9 cellular contexts compared by ENCODE assay signal in the genomic region with DNA sequence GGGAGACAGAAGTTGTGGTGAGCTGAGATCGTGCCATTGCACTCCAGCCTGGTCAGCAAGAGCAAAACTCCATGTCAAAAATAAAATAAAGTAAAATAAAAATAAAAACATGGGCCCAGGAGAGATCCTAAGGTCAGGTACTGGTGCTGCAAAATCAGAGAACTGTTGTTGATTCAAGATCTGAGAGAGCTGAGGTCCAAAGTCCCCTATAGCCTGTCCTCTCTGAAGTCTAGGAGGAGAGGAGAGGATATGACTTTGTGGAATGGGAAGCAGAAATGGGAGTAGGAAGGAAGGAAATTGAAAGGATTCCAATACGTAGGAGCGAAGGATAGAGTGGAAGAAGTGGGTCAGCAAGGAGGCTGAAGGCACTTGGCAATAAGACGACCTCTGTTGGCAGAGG. TPM values are rescaled to one million over a fixed set of nuclear protein-coding genes. Genes with fewer than 3 reads are reported as not detected.
"Had no signal": no experiment of that assay in that cellular context is flagged by ENCODE, and none has a peak within 500 bp of the region (broad histone marks: within the 10 kb centered on the region; RNA-seq: fewer than 3 reads in every experiment).

No MANE protein-coding gene starts in this region.

- FAIRE-seq: HTR-8/SVneo, K562 had no signal

- H3K4me3 ChIP-seq: K562 had no signal

- ATAC-seq: K562 had no signal

- H3K27ac ChIP-seq: HL-60 had no signal

- DNase-seq: IMR-90, KBM-7, KG1 had no signal

RNA-seq across cellular contexts. Expression of a gene that starts 4.6 kb away (rescaled TPM):
- total RNA-seq: HT-29, HT1080, IMR-90, K562 had no signal
- polyA plus RNA-seq: IgD-negative memory B cell, IMR-90, K562 had no signal

RNA-seq across cellular contexts. Expression of a gene that starts 22.9 kb away (rescaled TPM):
- total RNA-seq: HT-29, HT1080, IMR-90, K562 had no signal
- polyA plus RNA-seq: IgD-negative memory B cell, IMR-90, K562 had no signal

RNA-seq across cellular contexts. Expression of a gene that starts 44.3 kb away (rescaled TPM):
- total RNA-seq: HT-29, HT1080, IMR-90, K562 had no signal
- polyA plus RNA-seq: IgD-negative memory B cell, IMR-90, K562 had no signal

RNA-seq across cellular contexts. Expression of a gene that starts 57.7 kb away (rescaled TPM):
- total RNA-seq: HT-29, HT1080, IMR-90, K562 had no signal
- polyA plus RNA-seq: IMR-90, K562 had no signal
